In the genomic region with DNA sequence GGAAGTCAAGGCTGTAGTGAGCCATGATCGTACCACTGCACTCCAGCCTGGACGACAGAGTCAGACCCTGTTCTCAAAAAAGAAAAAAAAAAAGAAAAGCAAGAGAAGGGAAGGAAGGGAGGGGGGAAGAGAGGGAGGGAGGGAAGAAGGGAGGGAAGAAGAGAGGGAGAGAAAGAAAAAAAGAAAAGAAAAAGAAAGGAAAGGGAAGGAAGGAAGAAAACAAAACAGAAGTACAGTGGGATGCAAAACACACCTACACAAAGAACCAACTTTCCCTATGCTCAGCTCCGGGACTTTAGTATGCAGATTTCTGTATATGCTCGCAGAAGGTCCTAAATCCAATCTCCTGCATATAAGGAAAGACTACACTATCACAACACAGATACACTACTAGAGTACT, we compare ENCODE assay signal across 1 cellular context.
TF ChIP-seq lines count a peak whose summit lies in the region.

No MANE protein-coding gene starts in this region.

TF ChIP-seq in K562, 482 proteins besides CTCF, POLR2A, EP300 and RAD21:
- TF ChIP-seq MYC (IDR thresholded peaks at IDR 0.05; ENCODE audit: low read depth, low read length) (no peak), MYC (CRISPR knock-in tag; IDR thresholded peaks at IDR 0.05; ENCODE audit: borderline replicate concordance, low read depth) (no peak), CXXC5 (CRISPR knock-in tag; IDR thresholded peaks at IDR 0.05) (no peak), KLF13 (tag; IDR thresholded peaks at IDR 0.05; ENCODE audit: borderline replicate concordance, low read depth) (no peak), ZNF217 (CRISPR knock-in tag; IDR thresholded peaks at IDR 0.05) (no peak), ZNF121 (CRISPR knock-in tag; conservative IDR thresholded peaks at IDR 0.05) (peak; percentile 33; the same call in 1 of the 2 replicates), MTF1 (CRISPR knock-in tag; IDR thresholded peaks at IDR 0.05; ENCODE audit: borderline replicate concordance) (no peak), KLF16 (IDR thresholded peaks at IDR 0.05) (no peak), NFIC (IDR thresholded peaks at IDR 0.05) (no peak), BRF1 (IDR thresholded peaks at IDR 0.05; ENCODE audit: borderline replicate concordance, extremely low read depth, insufficient read length) (no peak), ESRRB (CRISPR knock-in tag; IDR thresholded peaks at IDR 0.05; ENCODE audit: borderline replicate concordance) (no peak)
- TF ChIP-seq, protein P1, sequence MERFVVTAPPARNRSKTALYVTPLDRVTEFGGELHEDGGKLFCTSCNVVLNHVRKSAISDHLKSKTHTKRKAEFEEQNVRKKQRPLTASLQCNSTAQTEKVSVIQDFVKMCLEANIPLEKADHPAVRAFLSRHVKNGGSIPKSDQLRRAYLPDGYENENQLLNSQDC (CRISPR knock-in tag; IDR thresholded peaks at IDR 0.05) = no peak
- TF ChIP-seq, protein P2, sequence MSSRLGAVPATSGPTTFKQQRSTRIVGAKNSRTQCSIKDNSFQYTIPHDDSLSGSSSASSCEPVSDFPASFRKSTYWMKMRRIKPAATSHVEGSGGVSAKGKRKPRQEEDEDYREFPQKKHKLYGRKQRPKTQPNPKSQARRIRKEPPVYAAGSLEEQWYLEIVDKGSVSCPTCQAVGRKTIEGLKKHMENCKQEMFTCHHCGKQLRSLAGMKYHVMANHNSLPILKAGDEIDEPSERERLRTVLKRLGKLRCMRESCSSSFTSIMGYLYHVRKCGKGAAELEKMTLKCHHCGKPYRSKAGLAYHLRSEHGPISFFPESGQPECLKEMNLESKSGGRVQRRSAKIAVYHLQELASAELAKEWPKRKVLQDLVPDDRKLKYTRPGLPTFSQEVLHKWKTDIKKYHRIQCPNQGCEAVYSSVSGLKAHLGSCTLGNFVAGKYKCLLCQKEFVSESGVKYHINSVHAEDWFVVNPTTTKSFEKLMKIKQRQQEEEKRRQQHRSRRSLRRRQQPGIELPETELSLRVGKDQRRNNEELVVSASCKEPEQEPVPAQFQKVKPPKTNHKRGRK (tag; IDR thresholded peaks at IDR 0.05) = peak; percentile 89
- TF ChIP-seq, protein P3, sequence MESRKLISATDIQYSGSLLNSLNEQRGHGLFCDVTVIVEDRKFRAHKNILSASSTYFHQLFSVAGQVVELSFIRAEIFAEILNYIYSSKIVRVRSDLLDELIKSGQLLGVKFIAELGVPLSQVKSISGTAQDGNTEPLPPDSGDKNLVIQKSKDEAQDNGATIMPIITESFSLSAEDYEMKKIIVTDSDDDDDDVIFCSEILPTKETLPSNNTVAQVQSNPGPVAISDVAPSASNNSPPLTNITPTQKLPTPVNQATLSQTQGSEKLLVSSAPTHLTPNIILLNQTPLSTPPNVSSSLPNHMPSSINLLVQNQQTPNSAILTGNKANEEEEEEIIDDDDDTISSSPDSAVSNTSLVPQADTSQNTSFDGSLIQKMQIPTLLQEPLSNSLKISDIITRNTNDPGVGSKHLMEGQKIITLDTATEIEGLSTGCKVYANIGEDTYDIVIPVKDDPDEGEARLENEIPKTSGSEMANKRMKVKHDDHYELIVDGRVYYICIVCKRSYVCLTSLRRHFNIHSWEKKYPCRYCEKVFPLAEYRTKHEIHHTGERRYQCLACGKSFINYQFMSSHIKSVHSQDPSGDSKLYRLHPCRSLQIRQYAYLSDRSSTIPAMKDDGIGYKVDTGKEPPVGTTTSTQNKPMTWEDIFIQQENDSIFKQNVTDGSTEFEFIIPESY (CRISPR knock-in tag; IDR thresholded peaks at IDR 0.05) = no peak
- TF ChIP-seq, protein P4, sequence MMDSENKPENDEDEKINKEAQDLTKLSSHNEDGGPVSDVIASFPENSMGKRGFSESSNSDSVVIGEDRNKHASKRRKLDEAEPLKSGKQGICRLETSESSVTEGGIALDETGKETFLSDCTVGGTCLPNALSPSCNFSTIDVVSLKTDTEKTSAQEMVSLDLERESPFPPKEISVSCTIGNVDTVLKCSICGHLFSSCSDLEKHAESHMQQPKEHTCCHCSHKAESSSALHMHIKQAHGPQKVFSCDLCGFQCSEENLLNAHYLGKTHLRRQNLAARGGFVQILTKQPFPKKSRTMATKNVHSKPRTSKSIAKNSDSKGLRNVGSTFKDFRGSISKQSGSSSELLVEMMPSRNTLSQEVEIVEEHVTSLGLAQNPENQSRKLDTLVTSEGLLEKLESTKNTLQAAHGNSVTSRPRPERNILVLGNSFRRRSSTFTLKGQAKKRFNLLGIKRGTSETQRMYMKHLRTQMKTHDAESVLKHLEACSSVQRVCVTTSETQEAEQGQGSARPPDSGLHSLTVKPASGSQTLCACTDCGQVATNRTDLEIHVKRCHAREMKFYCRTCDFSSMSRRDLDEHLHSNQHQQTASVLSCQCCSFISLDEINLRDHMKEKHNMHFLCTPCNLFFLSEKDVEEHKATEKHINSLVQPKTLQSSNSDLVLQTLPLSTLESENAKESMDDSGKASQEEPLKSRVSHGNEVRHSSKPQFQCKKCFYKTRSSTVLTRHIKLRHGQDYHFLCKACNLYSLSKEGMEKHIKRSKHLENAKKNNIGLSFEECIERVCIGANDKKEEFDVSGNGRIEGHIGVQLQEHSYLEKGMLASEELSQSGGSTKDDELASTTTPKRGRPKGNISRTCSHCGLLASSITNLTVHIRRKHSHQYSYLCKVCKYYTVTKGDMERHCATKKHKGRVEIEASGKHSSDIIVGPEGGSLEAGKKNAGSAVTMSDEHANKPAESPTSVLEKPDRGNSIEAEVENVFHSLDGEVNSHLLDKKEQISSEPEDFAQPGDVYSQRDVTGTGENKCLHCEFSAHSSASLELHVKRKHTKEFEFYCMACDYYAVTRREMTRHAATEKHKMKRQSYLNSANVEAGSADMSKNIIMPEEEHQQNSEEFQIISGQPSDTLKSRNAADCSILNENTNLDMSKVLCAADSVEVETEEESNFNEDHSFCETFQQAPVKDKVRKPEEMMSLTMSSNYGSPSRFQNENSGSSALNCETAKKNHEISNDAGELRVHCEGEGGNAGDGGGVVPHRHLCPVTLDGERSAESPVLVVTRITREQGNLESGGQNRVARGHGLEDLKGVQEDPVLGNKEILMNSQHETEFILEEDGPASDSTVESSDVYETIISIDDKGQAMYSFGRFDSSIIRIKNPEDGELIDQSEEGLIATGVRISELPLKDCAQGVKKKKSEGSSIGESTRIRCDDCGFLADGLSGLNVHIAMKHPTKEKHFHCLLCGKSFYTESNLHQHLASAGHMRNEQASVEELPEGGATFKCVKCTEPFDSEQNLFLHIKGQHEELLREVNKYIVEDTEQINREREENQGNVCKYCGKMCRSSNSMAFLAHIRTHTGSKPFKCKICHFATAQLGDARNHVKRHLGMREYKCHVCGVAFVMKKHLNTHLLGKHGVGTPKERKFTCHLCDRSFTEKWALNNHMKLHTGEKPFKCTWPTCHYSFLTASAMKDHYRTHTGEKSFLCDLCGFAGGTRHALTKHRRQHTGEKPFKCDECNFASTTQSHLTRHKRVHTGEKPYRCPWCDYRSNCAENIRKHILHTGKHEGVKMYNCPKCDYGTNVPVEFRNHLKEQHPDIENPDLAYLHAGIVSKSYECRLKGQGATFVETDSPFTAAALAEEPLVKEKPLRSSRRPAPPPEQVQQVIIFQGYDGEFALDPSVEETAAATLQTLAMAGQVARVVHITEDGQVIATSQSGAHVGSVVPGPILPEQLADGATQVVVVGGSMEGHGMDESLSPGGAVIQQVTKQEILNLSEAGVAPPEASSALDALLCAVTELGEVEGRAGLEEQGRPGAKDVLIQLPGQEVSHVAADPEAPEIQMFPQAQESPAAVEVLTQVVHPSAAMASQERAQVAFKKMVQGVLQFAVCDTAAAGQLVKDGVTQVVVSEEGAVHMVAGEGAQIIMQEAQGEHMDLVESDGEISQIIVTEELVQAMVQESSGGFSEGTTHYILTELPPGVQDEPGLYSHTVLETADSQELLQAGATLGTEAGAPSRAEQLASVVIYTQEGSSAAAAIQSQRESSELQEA (IDR thresholded peaks at IDR 0.05; ENCODE audit: low read depth) = no peak
- TF ChIP-seq, protein P5, sequence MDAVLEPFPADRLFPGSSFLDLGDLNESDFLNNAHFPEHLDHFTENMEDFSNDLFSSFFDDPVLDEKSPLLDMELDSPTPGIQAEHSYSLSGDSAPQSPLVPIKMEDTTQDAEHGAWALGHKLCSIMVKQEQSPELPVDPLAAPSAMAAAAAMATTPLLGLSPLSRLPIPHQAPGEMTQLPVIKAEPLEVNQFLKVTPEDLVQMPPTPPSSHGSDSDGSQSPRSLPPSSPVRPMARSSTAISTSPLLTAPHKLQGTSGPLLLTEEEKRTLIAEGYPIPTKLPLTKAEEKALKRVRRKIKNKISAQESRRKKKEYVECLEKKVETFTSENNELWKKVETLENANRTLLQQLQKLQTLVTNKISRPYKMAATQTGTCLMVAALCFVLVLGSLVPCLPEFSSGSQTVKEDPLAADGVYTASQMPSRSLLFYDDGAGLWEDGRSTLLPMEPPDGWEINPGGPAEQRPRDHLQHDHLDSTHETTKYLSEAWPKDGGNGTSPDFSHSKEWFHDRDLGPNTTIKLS (IDR thresholded peaks at IDR 0.05; ENCODE audit: borderline replicate concordance, low read depth) = no peak
- TF ChIP-seq, protein P6, sequence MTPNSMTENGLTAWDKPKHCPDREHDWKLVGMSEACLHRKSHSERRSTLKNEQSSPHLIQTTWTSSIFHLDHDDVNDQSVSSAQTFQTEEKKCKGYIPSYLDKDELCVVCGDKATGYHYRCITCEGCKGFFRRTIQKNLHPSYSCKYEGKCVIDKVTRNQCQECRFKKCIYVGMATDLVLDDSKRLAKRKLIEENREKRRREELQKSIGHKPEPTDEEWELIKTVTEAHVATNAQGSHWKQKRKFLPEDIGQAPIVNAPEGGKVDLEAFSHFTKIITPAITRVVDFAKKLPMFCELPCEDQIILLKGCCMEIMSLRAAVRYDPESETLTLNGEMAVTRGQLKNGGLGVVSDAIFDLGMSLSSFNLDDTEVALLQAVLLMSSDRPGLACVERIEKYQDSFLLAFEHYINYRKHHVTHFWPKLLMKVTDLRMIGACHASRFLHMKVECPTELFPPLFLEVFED (CRISPR knock-in tag; conservative IDR thresholded peaks at IDR 0.05) = 0 out of 2 replicates have a peak, but pooled peaks have one; percentile 59
TF ChIP-seq in K562: peak in this region for 3.
